14 cellular contexts compared by ENCODE assay signal in genomic region chr10:112677689-112678088, GRCh38.
"Had no signal": no experiment of that assay in that cellular context is flagged by ENCODE, and none has a peak within 500 bp of the region (broad histone marks: within the 10 kb centered on the region; RNA-seq: fewer than 3 reads in every experiment).

No MANE protein-coding gene starts in this region.

- DNase-seq: activated CD4-positive, alpha-beta memory T cell treated with anti-CD3 and anti-CD28 coated beads, Interleukin-2, amount 10 ng/mL, durations not matched to agents 7 days and 5 days; activated CD4-positive, alpha-beta T cell treated with anti-CD3 and anti-CD28 coated beads for 36 hours; activated naive CD4-positive, alpha-beta T cell; activated T-cell treated with anti-CD3 and anti-CD28 coated beads, Interleukin-2, amount 50 U/mL, for 72 hours; effector memory CD8-positive, alpha-beta T cell; kidney; ovary; stimulated activated CD4-positive, alpha-beta T cell treated with anti-CD3 and anti-CD28 coated beads, Interleukin-15, amount 100 ng/mL, for 24 hours; stimulated activated CD4-positive, alpha-beta T cell treated with anti-CD3 and anti-CD28 coated beads, Interleukin-4, amount 100 ng/mL, for 24 hours; stimulated activated naive CD8-positive, alpha-beta T cell treated with anti-CD3 and anti-CD28 coated beads, Interleukin-15, amount 100 ng/mL, for 72 hours; WERI-Rb-1 had no signal

- H3K9me3 Mint-ChIP-seq: activated CD4-positive, alpha-beta memory T cell treated with anti-CD3 and anti-CD28 coated beads, Interleukin-2, amount 10 ng/mL, durations not matched to agents 7 days and 5 days; activated T-cell treated with anti-CD3 and anti-CD28 coated beads, Interleukin-2, amount 50 U/mL, for 72 hours; effector memory CD8-positive, alpha-beta T cell; neural crest cell; stimulated activated naive CD8-positive, alpha-beta T cell treated with anti-CD3 and anti-CD28 coated beads, Interleukin-15, amount 100 ng/mL, for 72 hours had no signal

- H3K27me3 Mint-ChIP-seq: activated CD4-positive, alpha-beta memory T cell treated with anti-CD3 and anti-CD28 coated beads, Interleukin-2, amount 10 ng/mL, durations not matched to agents 7 days and 5 days; activated CD4-positive, alpha-beta T cell treated with anti-CD3 and anti-CD28 coated beads for 36 hours; effector memory CD8-positive, alpha-beta T cell; stimulated activated naive CD8-positive, alpha-beta T cell treated with anti-CD3 and anti-CD28 coated beads, Interleukin-15, amount 100 ng/mL, for 72 hours had no signal

- H3K36me3 ChIP-seq: ovary, thoracic aorta, WERI-Rb-1 had no signal

- H3K27ac Mint-ChIP-seq: activated CD4-positive, alpha-beta memory T cell treated with anti-CD3 and anti-CD28 coated beads, Interleukin-2, amount 10 ng/mL, durations not matched to agents 7 days and 5 days; activated CD4-positive, alpha-beta T cell treated with anti-CD3 and anti-CD28 coated beads for 36 hours; activated T-cell treated with anti-CD3 and anti-CD28 coated beads, Interleukin-2, amount 50 U/mL, for 72 hours; effector memory CD8-positive, alpha-beta T cell; stimulated activated naive CD8-positive, alpha-beta T cell treated with anti-CD3 and anti-CD28 coated beads, Interleukin-15, amount 100 ng/mL, for 72 hours had no signal

- ATAC-seq: activated CD4-positive, alpha-beta T cell treated with anti-CD3 and anti-CD28 coated beads for 36 hours; activated T-cell treated with anti-CD3 and anti-CD28 coated beads, Interleukin-2, amount 50 U/mL, for 72 hours; effector memory CD8-positive, alpha-beta T cell; stimulated activated naive CD8-positive, alpha-beta T cell treated with anti-CD3 and anti-CD28 coated beads, Interleukin-15, amount 100 ng/mL, for 72 hours had no signal

- H3K4me1 Mint-ChIP-seq: activated CD4-positive, alpha-beta memory T cell treated with anti-CD3 and anti-CD28 coated beads, Interleukin-2, amount 10 ng/mL, durations not matched to agents 7 days and 5 days; activated CD4-positive, alpha-beta T cell treated with anti-CD3 and anti-CD28 coated beads for 36 hours; stimulated activated naive CD8-positive, alpha-beta T cell treated with anti-CD3 and anti-CD28 coated beads, Interleukin-15, amount 100 ng/mL, for 72 hours had no signal

- H3K4me3 ChIP-seq: ovary, thoracic aorta had no signal

- H3K27me3 ChIP-seq: ovary had no signal

- H3K27ac ChIP-seq: epithelial cell of prostate, ovary, thoracic aorta, WERI-Rb-1 had no signal

- H3K4me3 Mint-ChIP-seq: activated CD4-positive, alpha-beta memory T cell treated with anti-CD3 and anti-CD28 coated beads, Interleukin-2, amount 10 ng/mL, durations not matched to agents 7 days and 5 days; activated CD4-positive, alpha-beta T cell treated with anti-CD3 and anti-CD28 coated beads for 36 hours; activated T-cell treated with anti-CD3 and anti-CD28 coated beads, Interleukin-2, amount 50 U/mL, for 72 hours; effector memory CD8-positive, alpha-beta T cell; neural crest cell; stimulated activated naive CD8-positive, alpha-beta T cell treated with anti-CD3 and anti-CD28 coated beads, Interleukin-15, amount 100 ng/mL, for 72 hours had no signal

- FAIRE-seq: kidney had no signal

- H3K9me3 ChIP-seq: ovary, thoracic aorta had no signal
